ENCODE assay signal across 15 cellular contexts in genomic region chr2:191065785-191066184, GRCh38. TPM values are rescaled to one million over a fixed set of nuclear protein-coding genes. Genes with fewer than 3 reads are reported as not detected.
A peak's percentile ranks its signal among the peaks of the same experiment; 100 is the strongest.
DNase-seq lines count a peak whose midpoint lies in the region; ATAC-seq and TF ChIP-seq lines count a peak whose summit lies in the region.
"Had no signal": no experiment of that assay in that cellular context is flagged by ENCODE, and none has a peak within 500 bp of the region (broad histone marks: within the 10 kb centered on the region; RNA-seq: fewer than 3 reads in every experiment).

No MANE protein-coding gene starts in this region.

- ATAC-seq in activated CD4-positive, alpha-beta T cell treated with anti-CD3 and anti-CD28 coated beads for 36 hours, result no peak
- ATAC-seq in activated T-helper 17 cell treated with anti-CD3 and anti-CD28 coated beads, Interleukin-2, amount 50 U/mL, for 72 hours (replicated peaks), result no peak
- ATAC-seq in natural killer cell (no peak), HG03108 (IDR thresholded peaks at IDR 0.05; ENCODE audit: unreplicated experiment) (no peak)
- ATAC-seq: A549 had no signal

- H3K4me2 ChIP-seq in GM23248 (ENCODE audit: unreplicated experiment), result peak overlapping the region; percentile 24
- H3K4me2 ChIP-seq: A549 had no signal

- in situ Hi-C loops in GM23248 (cut with MboI), result loop anchor here (10.0 kb wide), 1 partner anchor 439 kb away; no protein-coding TSS in a partner anchor

- H3K9me3 ChIP-seq in GM23248 (ENCODE audit: low read depth), result no peaks in the 10 kb centered on the region
- H3K9me3 ChIP-seq: A549 had no signal

- H3K9me2 ChIP-seq in GM23248 (ENCODE audit: insufficient read depth), result no peaks in the 10 kb centered on the region

- H3K27me3 ChIP-seq in GM23248 (replicated peaks; ENCODE audit: insufficient read depth) (no peaks in the 10 kb centered on the region), H7 (ENCODE audit: control insufficient read depth, insufficient read depth, low read length) (no peaks in the 10 kb centered on the region)

- H3K4me1 ChIP-seq in GM23248 (ENCODE audit: insufficient read depth), result peaks cover 10% of the 10 kb centered on the region
- H3K4me1 ChIP-seq: A549 had no signal

- peak overlapping the region; percentile 69 for H2AFZ ChIP-seq in GM23248

- CTCF ChIA-PET in activated CD4-positive, alpha-beta T cell treated with anti-CD3 and anti-CD28 coated beads for 36 hours (lab: Charles Lee), result interaction anchor here (0.6 to 7.6 kb wide), 6 partner anchors 13 to 463 kb away, joined by 3 to 90 read pairs (median 3); no protein-coding TSS in a partner anchor

- H3K4me3 Mint-ChIP-seq in activated CD4-positive, alpha-beta T cell treated with anti-CD3 and anti-CD28 coated beads for 36 hours, result peak overlapping the region; percentile 47
- peak overlapping the region; percentile 92 for H3K4me3 Mint-ChIP-seq in activated T-helper 17 cell treated with anti-CD3 and anti-CD28 coated beads, Interleukin-2, amount 50 U/mL, for 72 hours
- peak overlapping the region; percentile 85 for H3K4me3 Mint-ChIP-seq in natural killer cell
- H3K4me3 Mint-ChIP-seq: memory B cell had no signal

- H3K27ac ChIP-seq in GM23248, result no peak overlapping the region
- H3K27ac ChIP-seq: A549 had no signal

- H3K36me3 ChIP-seq in GM23248 (ENCODE audit: low read depth) (no peaks in the 10 kb centered on the region), H7 (replicated peaks; ENCODE audit: control insufficient read depth, insufficient read depth, low read length) (no peaks in the 10 kb centered on the region)

- POLR2A ChIA-PET in activated CD4-positive, alpha-beta T cell treated with anti-CD3 and anti-CD28 coated beads for 36 hours (lab: Charles Lee), result no interaction called here

- 0 out of 2 replicates have a peak, but pooled peaks cover 4% of the 10 kb centered on the region for H3F3A ChIP-seq in GM23248 (ENCODE audit: insufficient read depth)

- peak overlapping the region; percentile 66 for H3K27ac Mint-ChIP-seq in activated CD4-positive, alpha-beta T cell treated with anti-CD3 and anti-CD28 coated beads for 36 hours
- peak overlapping the region; percentile 81 for H3K27ac Mint-ChIP-seq in activated T-helper 17 cell treated with anti-CD3 and anti-CD28 coated beads, Interleukin-2, amount 50 U/mL, for 72 hours
- peak overlapping the region; percentile 83 to 94 for H3K27ac Mint-ChIP-seq in natural killer cell
- H3K27ac Mint-ChIP-seq: memory B cell had no signal

- no peaks in the 10 kb centered on the region for H3K27me3 Mint-ChIP-seq in activated CD4-positive, alpha-beta T cell treated with anti-CD3 and anti-CD28 coated beads for 36 hours
- no peaks in the 10 kb centered on the region for H3K27me3 Mint-ChIP-seq in activated T-helper 17 cell treated with anti-CD3 and anti-CD28 coated beads, Interleukin-2, amount 50 U/mL, for 72 hours
- H3K27me3 Mint-ChIP-seq in natural killer cell (ENCODE audit: low read depth in 2 of 2), result no peaks in the 10 kb centered on the region

- WGBS in GM23248 (ENCODE audit: low coverage in 1 of 2, low lambda C conversion rate in 2 of 2, missing lambda C conversion rate in 2 of 2), 2 experiments, result 15 to 16% methylated on average over 2 of the region's 2 CpGs

- TF ChIP-seq CTCF in natural killer cell (IDR thresholded peaks at IDR 0.05), result no peak

- no peaks in the 10 kb centered on the region for H3K79me2 ChIP-seq in GM23248 (ENCODE audit: insufficient read depth)

- H3K9me3 Mint-ChIP-seq in activated CD4-positive, alpha-beta T cell treated with anti-CD3 and anti-CD28 coated beads for 36 hours (ENCODE audit: low read depth), result no peaks in the 10 kb centered on the region
- H3K9me3 Mint-ChIP-seq in activated T-helper 17 cell treated with anti-CD3 and anti-CD28 coated beads, Interleukin-2, amount 50 U/mL, for 72 hours, result no peaks in the 10 kb centered on the region
- no peaks in the 10 kb centered on the region for H3K9me3 Mint-ChIP-seq in natural killer cell
- H3K9me3 Mint-ChIP-seq: memory B cell had no signal

- H3K36me3 Mint-ChIP-seq in activated CD4-positive, alpha-beta T cell treated with anti-CD3 and anti-CD28 coated beads for 36 hours (ENCODE audit: low read depth), result peaks cover 42% of the 10 kb centered on the region
- H3K36me3 Mint-ChIP-seq in activated T-helper 17 cell treated with anti-CD3 and anti-CD28 coated beads, Interleukin-2, amount 50 U/mL, for 72 hours (ENCODE audit: low read depth), result peaks cover 70% of the 10 kb centered on the region
- H3K36me3 Mint-ChIP-seq in natural killer cell, result peaks cover 51% of the 10 kb centered on the region

- intact Hi-C loops in activated CD4-positive, alpha-beta T cell treated with anti-CD3 and anti-CD28 coated beads for 36 hours (cut with DNase I, micrococcal nuclease), result no loop called here
- intact Hi-C loops in natural killer cell (cut with micrococcal nuclease), result loop anchor here (2.0 kb wide), 2 partner anchors 15 to 17 kb away; no protein-coding TSS in a partner anchor

- DNase-seq in activated CD4-positive, alpha-beta T cell treated with anti-CD3 and anti-CD28 coated beads for 36 hours, result no peak
- no peak for DNase-seq in activated CD4-positive, alpha-beta T cell treated with anti-CD3 and anti-CD28 coated beads for 4 hours
- DNase-seq in GM23248, result peak; percentile 33
- DNase-seq in natural killer cell, result no peak
- DNase-seq in H7, result no peak
- DNase-seq in anterior cingulate cortex (lab: John Stamatoyannopoulos, UW), result no peak
- DNase-seq: activated CD8-positive, alpha-beta memory T cell treated with anti-CD3 and anti-CD28 coated beads, Interleukin-2, amount 50 U/mL, for 4 hours; dermis blood vessel endothelial cell; NCI-H1092; NK-92 treated with Interleukin-12 subunit alpha and Interleukin-12 subunit beta, amount 100 ng/mL, for 24 hours; stimulated activated CD4-positive, alpha-beta T cell treated with anti-CD3 and anti-CD28 coated beads, Interleukin-4, amount 100 ng/mL, for 4 hours had no signal

- no peaks in the 10 kb centered on the region for H4K20me1 ChIP-seq in GM23248 (ENCODE audit: insufficient read depth)

- peaks cover 74% of the 10 kb centered on the region for H3K4me1 Mint-ChIP-seq in activated CD4-positive, alpha-beta T cell treated with anti-CD3 and anti-CD28 coated beads for 36 hours
- H3K4me1 Mint-ChIP-seq in activated T-helper 17 cell treated with anti-CD3 and anti-CD28 coated beads, Interleukin-2, amount 50 U/mL, for 72 hours, result peaks cover 61% of the 10 kb centered on the region
- H3K4me1 Mint-ChIP-seq in natural killer cell, result peaks cover 80 to 82% of the 10 kb centered on the region in 2 donors
- H3K4me1 Mint-ChIP-seq: memory B cell had no signal

- H3K4me3 ChIP-seq in GM23248 (no peak overlapping the region), H7 (ENCODE audit: insufficient read depth, low read depth, low read length) (no peak overlapping the region)
- H3K4me3 ChIP-seq: A549 had no signal

- no peak overlapping the region for H3K9ac ChIP-seq in GM23248

RNA-seq across cellular contexts. Expression of gene STAT1, which starts 51.8 kb away (rescaled TPM):
- 100 to 1,000 TPM; 317 to 343 TPM for total RNA-seq in activated CD4-positive, alpha-beta T cell treated with anti-CD3 and anti-CD28 coated beads for 36 hours
- 227 and 232 TPM in 2 replicates for total RNA-seq in GM23248 (2014; rRNA removed; shearing (Covaris generic))
- polyA plus RNA-seq in GM23248 (2016; fragmentation: Nextera tagmentation; extraction: Ambion mirVana), result 237 and 238 TPM in 2 replicates
- 100 to 1,000 TPM; 163 to 363 TPM for total RNA-seq in activated T-helper 17 cell treated with anti-CD3 and anti-CD28 coated beads, Interleukin-2, amount 50 U/mL, for 72 hours
- total RNA-seq in natural killer cell, result 10 to 100 TPM; 49.1 to 91.6 (median 86.2) TPM
- 25.7 and 34.1 TPM in 2 replicates for total RNA-seq in H7 (2014; rRNA removed; shearing (Covaris generic))
